In the genomic region with DNA sequence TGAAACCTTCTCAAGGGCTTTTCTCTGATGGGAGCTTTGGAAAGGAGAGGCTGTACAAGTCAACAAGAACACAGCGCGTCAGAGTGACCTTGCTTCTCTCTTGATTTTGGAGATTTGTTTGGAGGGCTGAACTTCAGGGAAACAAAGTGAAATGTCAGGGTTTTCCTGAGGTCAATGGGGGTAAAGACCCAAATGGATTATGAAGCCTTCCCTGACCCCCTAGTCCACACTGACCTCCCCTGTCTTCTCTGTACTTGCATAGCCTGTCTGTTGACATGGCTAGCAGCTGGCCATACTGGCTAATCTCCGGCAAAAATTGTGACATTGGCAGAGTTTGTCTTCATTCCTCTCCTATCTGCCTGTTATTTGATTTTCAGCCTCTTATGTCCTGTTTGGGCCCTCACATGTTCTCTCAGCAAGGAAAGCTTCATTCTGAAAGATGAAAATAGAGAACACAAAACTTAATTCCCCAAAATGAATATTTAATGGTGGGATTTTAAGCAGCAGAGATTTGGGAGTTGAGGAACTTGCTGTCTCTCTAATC, we compare ENCODE assay signal across 15 cellular contexts.
"Had no signal": no experiment of that assay in that cellular context is flagged by ENCODE, and none has a peak within 500 bp of the region (broad histone marks: within the 10 kb centered on the region; RNA-seq: fewer than 3 reads in every experiment).

No MANE protein-coding gene starts in this region.

- H3K36me3 ChIP-seq: prostate gland had no signal

- DNase-seq: activated CD4-positive, alpha-beta T cell treated with anti-CD3 and anti-CD28 coated beads, Interleukin-2, amount 50 U/mL, for 4 hours; activated CD4-positive, CD25-positive, alpha-beta regulatory T cell treated with anti-CD3 and anti-CD28 coated beads, Interleukin-2, amount 50 U/mL, for 72 hours; activated naive CD4-positive, alpha-beta T cell treated with Interleukin-2 at 50 U/mL for 16 hours; activated T-cell treated with anti-CD3 and anti-CD28 coated beads for 4 hours; anterior cingulate cortex; cerebellar nuclear complex; dermis blood vessel endothelial cell; foreskin melanocyte; mammary epithelial cell; natural killer cell; T-cell; T1000 had no signal

- H3K4me3 ChIP-seq: prostate gland had no signal

- H3K4me1 ChIP-seq: prostate gland had no signal

- H3K9me3 ChIP-seq: prostate gland had no signal

- ATAC-seq: natural killer cell, sciatic nerve, T-cell had no signal

- H3K27ac ChIP-seq: epithelial cell of prostate had no signal
